ENCODE assay signal across 8 cellular contexts in the genomic region with DNA sequence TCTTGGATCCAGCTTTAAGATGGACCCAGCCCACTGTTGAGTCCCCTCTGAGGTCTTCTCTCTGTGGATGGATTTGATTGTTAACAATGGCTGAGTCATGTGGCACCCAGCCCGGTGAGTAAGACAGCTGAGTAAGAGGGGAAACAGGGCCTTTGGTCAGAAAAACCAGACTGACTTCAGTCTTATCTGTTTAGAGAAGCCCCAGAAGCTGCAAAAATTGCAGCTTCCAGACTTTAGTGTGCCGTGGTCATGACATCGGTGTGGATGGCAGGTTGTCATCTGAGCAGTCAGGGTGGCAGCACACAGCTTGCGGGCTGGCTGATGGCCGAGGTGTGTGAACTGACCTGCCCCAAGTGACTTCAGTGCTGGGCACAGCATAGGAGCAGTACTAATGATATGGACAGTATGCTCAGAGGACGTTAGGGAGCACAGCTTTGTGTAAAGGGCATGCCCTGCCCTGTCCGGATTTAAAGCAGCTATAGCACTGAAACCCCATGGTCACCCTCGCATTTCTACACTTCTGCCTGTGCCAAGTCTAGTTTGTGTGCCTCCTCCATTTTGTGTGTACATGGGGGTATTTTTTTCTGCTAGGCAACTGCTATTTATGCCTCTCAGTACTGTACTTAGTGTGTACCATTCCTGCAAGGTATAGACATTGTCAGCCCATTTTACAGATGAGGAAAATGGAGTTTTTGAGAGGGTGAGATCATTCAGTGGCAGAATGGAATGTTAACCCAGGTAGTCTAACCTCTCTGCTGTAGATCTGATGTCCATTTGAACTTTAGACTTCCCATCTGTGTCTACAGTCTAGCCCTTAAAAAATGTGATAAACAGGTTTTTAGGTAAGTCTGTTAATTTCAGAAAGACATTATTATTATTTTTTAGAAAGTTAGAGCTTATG. TPM values are rescaled to one million over a fixed set of nuclear protein-coding genes. Genes with fewer than 3 reads are reported as not detected.
DNase-seq lines count a peak whose midpoint lies in the region; ATAC-seq, FAIRE-seq and TF ChIP-seq lines count a peak whose summit lies in the region.

No MANE protein-coding gene starts in this region.

- CTCF ChIA-PET in mammary epithelial cell (lab: Charles Lee; ENCODE audit: low non-redundant PET) (no interaction called here), HepG2 (lab: Yijun Ruan, JAX; ENCODE audit: low intra/inter-chr PET ratio, low total read pairs) (no interaction called here)

- H3K79me2 ChIP-seq in mammary epithelial cell (ENCODE audit: insufficient read depth, low read length) (peaks cover 100% of the 10 kb centered on the region), HepG2 (ENCODE audit: insufficient read depth, low read length) (peaks cover 99% of the 10 kb centered on the region)

- POLR2A ChIA-PET in HepG2 (lab: Yijun Ruan, JAX), result interaction anchor here (0.6 to 3.5 kb wide), 10 partner anchors 8 to 253 kb away, joined by 3 to 33 read pairs (median 4); partner anchors contain the start of genes HTD2 and RPP14

- H3K27me3 ChIP-seq in NT2/D1 (ENCODE audit: insufficient read depth, insufficient read length), result no peaks in the 10 kb centered on the region
- no peaks in the 10 kb centered on the region for H3K27me3 ChIP-seq in mammary epithelial cell (ENCODE audit: insufficient read depth, low read length)
- H3K27me3 ChIP-seq in HepG2 (ENCODE audit: control insufficient read depth in 1 of 2, insufficient read depth in 2 of 2, low read length in 2 of 2), result no peaks in the 10 kb centered on the region

- ATAC-seq in GM19463 (IDR thresholded peaks at IDR 0.05; ENCODE audit: unreplicated experiment), result peak; percentile 66
- ATAC-seq in HepG2, result peak; percentile 42
- ATAC-seq in HG03039 (IDR thresholded peaks at IDR 0.05; ENCODE audit: unreplicated experiment), result no peak

- intact Hi-C loops in mammary epithelial cell (cut with micrococcal nuclease) (loop anchor here (1.0 kb wide), 1 partner anchor 47 kb away; no protein-coding TSS in a partner anchor), HepG2 (cut with micrococcal nuclease; ENCODE audit: unreplicated experiment) (no loop called here)

- H3K9ac ChIP-seq in NT2/D1 (ENCODE audit: insufficient read length, low read depth), result peak overlapping the region; percentile 12
- peak overlapping the region; percentile 39 for H3K9ac ChIP-seq in mammary epithelial cell (ENCODE audit: insufficient read depth, low read length)
- H3K9ac ChIP-seq in HepG2 (ENCODE audit: insufficient read depth, low read depth, low read length), result peak overlapping the region; percentile 66

- BruUV-seq in mammary epithelial cell (replicated peaks; lab: Mats Ljungman, UMichigan) (no TSS peak), HepG2 (replicated peaks; lab: Mats Ljungman, UMichigan) (no TSS peak)

- no peaks in the 10 kb centered on the region for H3K9me3 ChIP-seq in NT2/D1 (ENCODE audit: insufficient read depth, low read length)
- no peaks in the 10 kb centered on the region for H3K9me3 ChIP-seq in mammary epithelial cell (replicated peaks; ENCODE audit: insufficient read depth, low read length)
- H3K9me3 ChIP-seq in HepG2 (ENCODE audit: low read length), result no peaks in the 10 kb centered on the region

- TF ChIP-seq POLR2A in HepG2 (IDR thresholded peaks at IDR 0.05; ENCODE audit: insufficient read depth in 1 of 2, low read depth in 2 of 2, low read length in 2 of 2), result no peak

- H3K4me3 ChIP-seq in NT2/D1 (ENCODE audit: insufficient read length, low read depth), result no peak overlapping the region
- H3K4me3 ChIP-seq in mammary epithelial cell (replicated peaks in 1 of 3; ENCODE audit: insufficient read depth in 1 of 3, low read depth in 2 of 3, low read length in 3 of 3), result peak overlapping the region in 1 of 3 experiments; percentile 25
- H3K4me3 ChIP-seq in HepG2 (replicated peaks in 1 of 3; ENCODE audit: insufficient read depth in 1 of 3, low read depth in 2 of 3, low read length in 3 of 3), result peak overlapping the region in 1 of 3 experiments; percentile 20; a peak in 1 of 6 replicates

- peaks cover 5% of the 10 kb centered on the region for H4K20me1 ChIP-seq in mammary epithelial cell (ENCODE audit: insufficient read depth, low read length)
- 0 out of 2 replicates have a peak, but pooled peaks cover 8% of the 10 kb centered on the region for H4K20me1 ChIP-seq in HepG2 (ENCODE audit: insufficient read depth, low read length)

- no peak for FAIRE-seq in HepG2 (lab: Jason Lieb, UNC)

- in situ Hi-C loops in mammary epithelial cell (cut with MboI; ENCODE audit: low sequenced_read_pairs in 2 of 2) (no loop called here), HepG2 (cut with HindIII; ENCODE audit: extremely low pct_ligation_motif_present, low pct_unique_long_range_greater_than_20kb) (no loop called here)

- H3K4me2 ChIP-seq in mammary epithelial cell (ENCODE audit: insufficient read depth, low read depth, low read length) (peak overlapping the region; percentile 70), HepG2 (ENCODE audit: low read depth, low read length) (peak overlapping the region; percentile 58)

- WGBS in mammary epithelial cell (ENCODE audit: low coverage, missing lambda C conversion rate), result under 1% methylated on average over 8 of the region's 8 CpGs
- WGBS in HepG2 (ENCODE audit: low lambda C conversion rate), result 38% methylated on average over 4 of the region's 8 CpGs

- TF ChIP-seq CTCF in mammary epithelial cell (conservative IDR thresholded peaks at IDR 0.05 in 1 of 2, IDR thresholded peaks at IDR 0.05 in 1 of 2; ENCODE audit: extremely low read depth in 1 of 2, insufficient read depth in 1 of 2, low read depth in 1 of 2, low read length in 2 of 2) (no peak), HepG2 (CRISPR knock-in tag; IDR thresholded peaks at IDR 0.05) (no peak)

- no peak for DNase-seq in NT2/D1 (ENCODE audit: low read depth, low spot score)
- DNase-seq in mammary epithelial cell, result peak; percentile 94
- peak; percentile 83 for DNase-seq in HepG2 (ENCODE audit: low spot score)
- DNase-seq in stimulated activated CD4-positive, alpha-beta T cell treated with anti-CD3 and anti-CD28 coated beads, Interleukin-4, amount 100 ng/mL, for 1 hour, result peak; percentile 27
- no peak for DNase-seq in activated gamma-delta T cell (lab: John Stamatoyannopoulos, UW)
- DNase-seq in cerebellar nuclear complex (lab: John Stamatoyannopoulos, UW), result no peak

- H3K4me1 ChIP-seq in NT2/D1 (ENCODE audit: insufficient read depth, insufficient read length), result peaks cover 19% of the 10 kb centered on the region
- peaks cover 77% of the 10 kb centered on the region for H3K4me1 ChIP-seq in mammary epithelial cell (ENCODE audit: insufficient read depth, low read length)
- peaks cover 96% of the 10 kb centered on the region for H3K4me1 ChIP-seq in HepG2 (ENCODE audit: insufficient read depth, low read length)

- dilution Hi-C loops in mammary epithelial cell (cut with HindIII; ENCODE audit: low sequenced_read_pairs), result no loop called here

- peak overlapping the region; percentile 89 for H3K27ac ChIP-seq in mammary epithelial cell (ENCODE audit: insufficient read depth, low read depth, low read length)
- peak overlapping the region; percentile 96 for H3K27ac ChIP-seq in HepG2 (ENCODE audit: extremely low read length, insufficient read depth, low read length)

- TF ChIP-seq EP300 in HepG2 (IDR thresholded peaks at IDR 0.05; ENCODE audit: low read depth in 2 of 2, low read length in 2 of 2) (peak in 1 of 2 experiments; percentile 64; a peak in 1 of 4 replicates), HepG2 (CRISPR knock-in tag; IDR thresholded peaks at IDR 0.05; ENCODE audit: borderline replicate concordance) (no peak)

- H3K36me3 ChIP-seq in NT2/D1 (ENCODE audit: insufficient read depth, insufficient read length, low read length), result peaks cover 17% of the 10 kb centered on the region
- peaks cover 15% of the 10 kb centered on the region for H3K36me3 ChIP-seq in mammary epithelial cell (ENCODE audit: insufficient read depth, low read length)
- H3K36me3 ChIP-seq in HepG2 (replicated peaks in 1 of 2; ENCODE audit: control insufficient read depth in 1 of 2, insufficient read depth in 2 of 2, low read length in 2 of 2), result peaks cover 0 to 10% of the 10 kb centered on the region in 2 experiments; a peak in 1 of 5 replicates

- no peak for TF ChIP-seq RAD21 in HepG2 (CRISPR knock-in tag; IDR thresholded peaks at IDR 0.05)

- H2AFZ ChIP-seq in mammary epithelial cell (ENCODE audit: low read depth, low read length), result no peak overlapping the region
- H2AFZ ChIP-seq in HepG2 (ENCODE audit: low read length), result no peak overlapping the region

TF ChIP-seq in HepG2, 621 proteins besides CTCF, POLR2A, EP300 and RAD21 (continues in another document):
- peak; percentile 99 for TF ChIP-seq ZMYM3 (CRISPR knock-in tag; IDR thresholded peaks at IDR 0.05)
- TF ChIP-seq RCOR2 (CRISPR knock-in tag; IDR thresholded peaks at IDR 0.05), result peak; percentile 98
- no peak for TF ChIP-seq NFE2 (CRISPR knock-in tag; IDR thresholded peaks at IDR 0.05)
- TF ChIP-seq ZNF543 (CRISPR knock-in tag; IDR thresholded peaks at IDR 0.05), result no peak
- TF ChIP-seq PRPF4 (IDR thresholded peaks at IDR 0.05; ENCODE audit: low read depth, low read length, poor library complexity, severe bottlenecking), result no peak
- no peak for TF ChIP-seq ZNF792 (CRISPR knock-in tag; IDR thresholded peaks at IDR 0.05)

RNA-seq across cellular contexts. Expression of gene FLNB, which starts 44.4 kb away (rescaled TPM):
- total RNA-seq in mammary epithelial cell (1,000 to 10,000 TPM in 1 of 2 donors, 100 to 1,000 TPM in 1; 930 to 1,038 TPM), HepG2 (2016; rRNA removed; fragmentation: Illumina TruSeq; extraction: Trizol) (48.8 and 130 TPM in 2 replicates)
- polyA plus RNA-seq in mammary epithelial cell (415 TPM), HepG2 (2011; rRNA removed) (106 and 126 TPM in 2 replicates)
- polyA minus RNA-seq in mammary epithelial cell, result 1,694 TPM
- 13.1 and 13.3 TPM in 2 replicates for total RNA-seq in HepG2 (2016; cell fraction: cytosol; rRNA removed; fragmentation: Illumina TruSeq; extraction: Trizol; ENCODE audit: low read depth)
- total RNA-seq in HepG2 (2016; cell fraction: insoluble cytoplasmic fraction; rRNA removed; fragmentation: Illumina TruSeq; extraction: Trizol), result 39.2 and 136 TPM in 2 replicates
- total RNA-seq in HepG2 (2016; cell fraction: membrane; rRNA removed; fragmentation: Illumina TruSeq; extraction: Trizol), result 18.9 and 22.5 TPM in 2 replicates
- 211 and 228 TPM in 2 replicates for total RNA-seq in HepG2 (2016; cell fraction: nucleus; rRNA removed; fragmentation: Illumina TruSeq; extraction: Trizol)
- polyA plus RNA-seq in HepG2 (2011; cell fraction: cytosol; rRNA removed), result 92.4 and 98.4 TPM in 2 replicates
- 739 and 796 TPM in 2 replicates for polyA plus RNA-seq in HepG2 (2011; cell fraction: nucleus; rRNA removed)
- 198 and 216 TPM in 2 replicates for polyA plus RNA-seq in HepG2 (2012)
- polyA plus RNA-seq in HepG2 (2016; cell fraction: cytosol; fragmentation: Illumina TruSeq; extraction: Trizol; ENCODE audit: low read depth), result 8.9 and 9.6 TPM in 2 replicates
- polyA plus RNA-seq in HepG2 (2016; cell fraction: insoluble cytoplasmic fraction; fragmentation: Illumina TruSeq; extraction: Trizol; ENCODE audit: low read depth), result 41.9 and 44.7 TPM in 2 replicates
- 15.4 and 16.3 TPM in 2 replicates for polyA plus RNA-seq in HepG2 (2016; cell fraction: membrane; fragmentation: Illumina TruSeq; extraction: Trizol; ENCODE audit: low read depth)
- 270 and 279 TPM in 2 replicates for polyA plus RNA-seq in HepG2 (2016; cell fraction: nucleus; fragmentation: Illumina TruSeq; extraction: Trizol; ENCODE audit: insufficient read depth, low read depth)
- polyA minus RNA-seq in HepG2 (2011; rRNA and poly(A)+ RNA removed; ENCODE audit: low replicate concordance), result 277 and 558 TPM in 2 replicates
- polyA minus RNA-seq in HepG2 (2011; cell fraction: cytosol; rRNA and poly(A)+ RNA removed), result 259 and 274 TPM in 2 replicates
- polyA minus RNA-seq in HepG2 (2011; cell fraction: nucleus; rRNA and poly(A)+ RNA removed), result 831 and 1,056 TPM in 2 replicates

Comparison
In these comparisons a context has a peak if more than half of its experiments do, and no peak if none do; other contexts are left out.
1. DNase-seq: peak in mammary epithelial cell (single experiment), HepG2 (single experiment) and stimulated activated CD4-positive, alpha-beta T cell treated with anti-CD3 and anti-CD28 coated beads, Interleukin-4, amount 100 ng/mL, for 1 hour (single experiment); none in NT2/D1 (single experiment), activated gamma-delta T cell (single experiment) and cerebellar nuclear complex (0 of 2).
2. H3K9ac ChIP-seq: peak in every context shown above with its lines; median percentile 66 in HepG2; 39 in mammary epithelial cell; 12 in NT2/D1.